In the genomic region with DNA sequence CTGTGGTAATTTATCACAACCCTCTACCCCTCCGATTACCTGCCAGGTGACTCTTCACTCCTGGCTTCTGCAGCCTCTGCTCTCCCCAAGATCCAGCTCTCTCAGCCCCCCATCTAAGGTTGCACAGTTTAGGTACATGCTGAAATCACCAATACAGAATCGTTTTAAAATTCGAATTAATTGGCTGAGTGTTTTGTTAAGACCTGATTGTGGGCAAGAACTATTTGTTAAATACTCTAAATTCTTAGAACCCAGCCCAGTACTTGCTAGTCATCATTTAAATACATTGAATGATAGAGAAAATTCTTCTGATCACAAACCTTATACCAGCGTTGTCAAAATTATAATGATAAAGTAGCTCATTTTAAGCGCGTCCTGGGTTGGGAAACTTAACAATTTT, we compare ENCODE assay signal across 17 cellular contexts.
DNase-seq lines count a peak whose midpoint lies in the region; ATAC-seq, FAIRE-seq and TF ChIP-seq lines count a peak whose summit lies in the region.
"Had no signal": no experiment of that assay in that cellular context is flagged by ENCODE, and none has a peak within 500 bp of the region (broad histone marks: within the 10 kb centered on the region; RNA-seq: fewer than 3 reads in every experiment).

No MANE protein-coding gene starts in this region.

- no peak overlapping the region for H3K23ac ChIP-seq in trophoblast cell (ENCODE audit: low read length)

- peak overlapping the region; percentile 59 for H3K18ac ChIP-seq in trophoblast cell (ENCODE audit: low read length)

- H3K79me1 ChIP-seq in trophoblast cell (ENCODE audit: low read length) = peaks cover 8% of the 10 kb centered on the region

- H3K14ac ChIP-seq in trophoblast cell (ENCODE audit: low read length) = peak overlapping the region; percentile 87

- H3K9ac ChIP-seq in SK-N-MC (ENCODE audit: insufficient read length) (no peak overlapping the region), endothelial cell of umbilical vein (replicated peaks; ENCODE audit: extremely low read depth, insufficient read depth, low read length) (no peak overlapping the region), trophoblast cell (ENCODE audit: low read length) (no peak overlapping the region)

- H3K4me3 ChIP-seq in SK-N-MC (no peak overlapping the region), endothelial cell of umbilical vein (replicated peaks in 1 of 3; ENCODE audit: insufficient read depth in 1 of 3, low read depth in 1 of 3, low read length in 3 of 3) (no peak overlapping the region), trophoblast cell (ENCODE audit: low read depth, low read length) (no peak overlapping the region)
- H3K4me3 ChIP-seq: BLaER1 treated with 17β-estradiol and CSF1 and Interleukin-3, amounts not matched to agents 10 nM and 100 nM had no signal

- peaks cover 29% of the 10 kb centered on the region for H3K4me1 ChIP-seq in endothelial cell of umbilical vein (ENCODE audit: control insufficient read depth, extremely low read depth, insufficient read depth, low read length)
- H3K4me1 ChIP-seq in trophoblast cell (ENCODE audit: control insufficient read depth in 1 of 2, insufficient read depth in 2 of 2, low read length in 2 of 2) = peaks cover 0 to 4% of the 10 kb centered on the region in 2 experiments

- H3K9me1 ChIP-seq in endothelial cell of umbilical vein (replicated peaks; ENCODE audit: control insufficient read depth, extremely low read depth, insufficient read depth, low read length) = no peaks in the 10 kb centered on the region

- H3K36me3 Mint-ChIP-seq in Calu3 (ENCODE audit: insufficient read depth, unreplicated experiment) (peaks cover 5% of the 10 kb centered on the region), endothelial cell (ENCODE audit: low read depth, unreplicated experiment) (no peaks in the 10 kb centered on the region)
- H3K36me3 Mint-ChIP-seq: CD4-positive, CD25-positive, alpha-beta regulatory T cell had no signal

- DNase-seq in Calu3 (no peak), SK-N-MC (ENCODE audit: low read depth, low spot score) (no peak), endothelial cell of umbilical vein (ENCODE audit: low read depth, low spot score) (no peak), trophoblast cell (no peak), left cardiac atrium (no peak), endothelial cell (ENCODE audit: low spot score) (no peak), erythroblast (lab: John Stamatoyannopoulos, UW) (no peak)
- DNase-seq: 8988T; ACHN; CD4-positive, CD25-positive, alpha-beta regulatory T cell; DMS79 treated with DMSO at 0.1 percent for 48 hours; GDM1; GOT3; H9 had no signal

- H4K8ac ChIP-seq in trophoblast cell (ENCODE audit: low read depth, low read length) = peak overlapping the region; percentile 7

- CTCF ChIA-PET in Calu3 (lab: Charles Lee) = interaction anchor here (1.0 kb wide), 1 partner anchor 82 kb away, joined by 3 read pairs; no protein-coding TSS in a partner anchor
- CTCF ChIA-PET in endothelial cell of umbilical vein (lab: Charles Lee) = interaction anchor here (1.1 to 2.5 kb wide), 4 partner anchors 9 to 103 kb away, joined by 3 to 6 read pairs (median 4); no protein-coding TSS in a partner anchor

- no peak overlapping the region for H3K4ac ChIP-seq in trophoblast cell (ENCODE audit: low read depth, low read length)

- ATAC-seq in HG02763 (IDR thresholded peaks at IDR 0.05; ENCODE audit: unreplicated experiment) = no peak
- no peak for ATAC-seq in left cardiac atrium

- H3K4me1 Mint-ChIP-seq in Calu3 (ENCODE audit: low read depth, unreplicated experiment) (peaks cover 51% of the 10 kb centered on the region), endothelial cell (ENCODE audit: unreplicated experiment) (peaks cover 33% of the 10 kb centered on the region)
- H3K4me1 Mint-ChIP-seq: H9 had no signal

- no peaks in the 10 kb centered on the region for H3K9me3 Mint-ChIP-seq in Calu3 (ENCODE audit: low read depth, unreplicated experiment)
- no peaks in the 10 kb centered on the region for H3K9me3 Mint-ChIP-seq in endothelial cell (ENCODE audit: unreplicated experiment)
- H3K9me3 Mint-ChIP-seq: H9 had no signal

- H3K9me3 ChIP-seq in SK-N-MC (ENCODE audit: low read depth, low read length) (no peaks in the 10 kb centered on the region), endothelial cell of umbilical vein (replicated peaks; ENCODE audit: control insufficient read depth, insufficient read depth, low read length) (no peaks in the 10 kb centered on the region), trophoblast cell (ENCODE audit: insufficient read depth, low read depth, low read length) (no peaks in the 10 kb centered on the region)
- H3K9me3 ChIP-seq: BLaER1 treated with 17β-estradiol and CSF1 and Interleukin-3, amounts not matched to agents 10 nM and 100 nM had no signal

- H3K4me2 ChIP-seq in endothelial cell of umbilical vein (ENCODE audit: insufficient read depth, low read length) (no peak overlapping the region), trophoblast cell (ENCODE audit: low read length) (no peak overlapping the region)

- H3K27me3 Mint-ChIP-seq in Calu3 (ENCODE audit: unreplicated experiment) (no peaks in the 10 kb centered on the region), endothelial cell (ENCODE audit: unreplicated experiment) (no peaks in the 10 kb centered on the region)

- dilution Hi-C loops in endothelial cell of umbilical vein (cut with MboI; ENCODE audit: extremely low pct_ligation_motif_present, low sequenced_read_pairs) = no loop called here

- POLR2A ChIA-PET in endothelial cell of umbilical vein (lab: Charles Lee) = no interaction called here

- peak overlapping the region; percentile 94; the same call in 1 of the 2 replicates for H3K27ac ChIP-seq in SK-N-MC
- H3K27ac ChIP-seq in endothelial cell of umbilical vein (ENCODE audit: insufficient read depth, low read depth, low read length) = no peak overlapping the region
- H3K27ac ChIP-seq in trophoblast cell (ENCODE audit: low read depth, low read length) = no peak overlapping the region

- H3K27me3 ChIP-seq in endothelial cell of umbilical vein (ENCODE audit: control insufficient read depth in 2 of 2, insufficient read depth in 2 of 2, low read length in 2 of 2) (no peaks in the 10 kb centered on the region), trophoblast cell (ENCODE audit: insufficient read depth, low read length) (no peaks in the 10 kb centered on the region)
- H3K27me3 ChIP-seq: BLaER1 treated with 17β-estradiol and CSF1 and Interleukin-3, amounts not matched to agents 10 nM and 100 nM had no signal

- H3K27ac Mint-ChIP-seq in Calu3 (ENCODE audit: unreplicated experiment) (peak overlapping the region; percentile 86), endothelial cell (ENCODE audit: unreplicated experiment) (no peak overlapping the region)
- H3K27ac Mint-ChIP-seq: CD4-positive, CD25-positive, alpha-beta regulatory T cell; H9 had no signal

- H3K79me2 ChIP-seq in endothelial cell of umbilical vein (ENCODE audit: control insufficient read depth, insufficient read depth, low read length) (no peaks in the 10 kb centered on the region), trophoblast cell (ENCODE audit: control insufficient read depth, insufficient read depth, low read length, poor library complexity) (peaks cover 2% of the 10 kb centered on the region)

- H2AFZ ChIP-seq in endothelial cell of umbilical vein (ENCODE audit: low read depth, low read length) (peak overlapping the region; percentile 16), trophoblast cell (ENCODE audit: insufficient read depth, low read length, poor library complexity) (no peak overlapping the region)

- H3K4me3 Mint-ChIP-seq in Calu3 (ENCODE audit: low read depth, unreplicated experiment) (no peak overlapping the region), endothelial cell (ENCODE audit: unreplicated experiment) (no peak overlapping the region)
- H3K4me3 Mint-ChIP-seq: CD4-positive, CD25-positive, alpha-beta regulatory T cell; H9 had no signal

- WGBS in trophoblast cell (ENCODE audit: extremely low coverage, insufficient coverage, insufficient read length) = no CpG with 5 or more reads among the region's 6 CpGs

- H2BK120ac ChIP-seq in trophoblast cell (ENCODE audit: insufficient read depth, low read length, poor library complexity) = peak overlapping the region; percentile 86

- intact Hi-C loops in Calu3 (cut with micrococcal nuclease; ENCODE audit: unreplicated experiment) = loop anchor here (5.0 kb wide), 1 partner anchor 56 kb away; no protein-coding TSS in a partner anchor
- intact Hi-C loops in endothelial cell of umbilical vein (cut with micrococcal nuclease) = no loop called here
- intact Hi-C loops in left cardiac atrium (cut with DNase I) = no loop called here

- TF ChIP-seq CTCF in Calu3 (IDR thresholded peaks at IDR 0.05; ENCODE audit: unreplicated experiment) (no peak), endothelial cell of umbilical vein (IDR thresholded peaks at IDR 0.05; ENCODE audit: extremely low read depth in 1 of 2, insufficient read depth in 1 of 2, low read depth in 1 of 2, low read length in 2 of 2) (no peak), endothelial cell (IDR thresholded peaks at IDR 0.05; ENCODE audit: unreplicated experiment) (no peak)

- H4K20me1 ChIP-seq in endothelial cell of umbilical vein (replicated peaks; ENCODE audit: control insufficient read depth, extremely low read depth, insufficient read depth, low read length) = no peaks in the 10 kb centered on the region
- H4K20me1 ChIP-seq: BLaER1 treated with 17β-estradiol and CSF1 and Interleukin-3, amounts not matched to agents 10 nM and 100 nM had no signal

- H2BK12ac ChIP-seq in trophoblast cell (ENCODE audit: low read length) = peak overlapping the region; percentile 99

- no peak for TF ChIP-seq POLR2A in endothelial cell of umbilical vein (IDR thresholded peaks at IDR 0.05; ENCODE audit: low read depth, low read length)
- no peak for TF ChIP-seq POLR2A in erythroblast (IDR thresholded peaks at IDR 0.05; ENCODE audit: low read length)

- no peak for FAIRE-seq in endothelial cell of umbilical vein (lab: Jason Lieb, UNC)
- FAIRE-seq: GM19239 had no signal

- no peak overlapping the region for H4K12ac ChIP-seq in trophoblast cell (ENCODE audit: low read depth, low read length)

- BruUV-seq in Calu3 (replicated peaks; lab: Mats Ljungman, UMichigan) (no TSS peak), endothelial cell of umbilical vein (replicated peaks; lab: Mats Ljungman, UMichigan) (no TSS peak)

- peak overlapping the region; percentile 31 for H2BK5ac ChIP-seq in trophoblast cell (ENCODE audit: low read depth, low read length, poor library complexity)

- H4K91ac ChIP-seq in trophoblast cell (ENCODE audit: low read depth, low read length) = peak overlapping the region; percentile 62

- no peaks in the 10 kb centered on the region for H3K36me3 ChIP-seq in SK-N-MC (ENCODE audit: insufficient read depth, low read length)
- H3K36me3 ChIP-seq in endothelial cell of umbilical vein (ENCODE audit: control insufficient read depth in 2 of 2, extremely low read depth in 1 of 2, insufficient read depth in 2 of 2, low read length in 2 of 2) = no peaks in the 10 kb centered on the region
- no peaks in the 10 kb centered on the region for H3K36me3 ChIP-seq in trophoblast cell (ENCODE audit: control insufficient read depth in 1 of 2, insufficient read depth in 2 of 2, low read length in 2 of 2)
- H3K36me3 ChIP-seq: BLaER1 treated with 17β-estradiol and CSF1 and Interleukin-3, amounts not matched to agents 10 nM and 100 nM had no signal

- H2AK5ac ChIP-seq in trophoblast cell (ENCODE audit: low read length) = peak overlapping the region; percentile 97

TF ChIP-seq in endothelial cell of umbilical vein, 7 proteins besides CTCF, POLR2A, EP300 and RAD21 (continues in another document):
- no peak for TF ChIP-seq MYC (IDR thresholded peaks at IDR 0.05; ENCODE audit: low read depth, low read length)
